Comparison of ENCODE assay signal across 16 cellular contexts in genomic region chr4:152077582-152077981, GRCh38.
DNase-seq lines count a peak whose midpoint lies in the region; ATAC-seq, FAIRE-seq and TF ChIP-seq lines count a peak whose summit lies in the region.
"Had no signal": no experiment of that assay in that cellular context is flagged by ENCODE, and none has a peak within 500 bp of the region (broad histone marks: within the 10 kb centered on the region; RNA-seq: fewer than 3 reads in every experiment).

No MANE protein-coding gene starts in this region.

- no peaks in the 10 kb centered on the region for H4K20me1 ChIP-seq in DND-41 (ENCODE audit: insufficient read depth, low read length)

- no peaks in the 10 kb centered on the region for H3K27me3 ChIP-seq in DND-41 (ENCODE audit: insufficient read depth, low read length, poor library complexity)

- ATAC-seq in DND-41 (ENCODE audit: insufficient read depth, low read depth) (no peak), HG02938 (IDR thresholded peaks at IDR 0.05; ENCODE audit: unreplicated experiment) (no peak)
- no peak for ATAC-seq in activated T-helper 17 cell treated with anti-CD3 and anti-CD28 coated beads, Interleukin-2, amount 50 U/mL, for 72 hours (replicated peaks)

- H3K9ac ChIP-seq in DND-41 (ENCODE audit: low read depth, low read length) = peak overlapping the region; percentile 17; the same call in 1 of the 2 replicates

- CTCF ChIA-PET in activated CD4-positive, alpha-beta memory T cell treated with anti-CD3 and anti-CD28 coated beads for 36 hours (lab: Charles Lee) = no interaction called here
- CTCF ChIA-PET in activated CD4-positive, alpha-beta memory T cell treated with anti-CD3 and anti-CD28 coated beads, Interleukin-2, amount 10 ng/mL, durations not matched to agents 7 days and 5 days (lab: Charles Lee) = interaction anchor here (2.3 kb wide), 1 partner anchor 10 kb away, joined by 10 read pairs; no protein-coding TSS in a partner anchor

- no peaks in the 10 kb centered on the region for H3K79me2 ChIP-seq in DND-41 (ENCODE audit: insufficient read depth, low read length)

- no peak for FAIRE-seq in frontal cortex (lab: Jason Lieb, UNC)
- FAIRE-seq: G401.6, GM12891, H1 had no signal

- peaks cover 81% of the 10 kb centered on the region for H3K4me1 ChIP-seq in DND-41 (ENCODE audit: insufficient read depth, low read length)
- H3K4me1 ChIP-seq: HAP-1 had no signal

- H3K27ac Mint-ChIP-seq in activated CD4-positive, alpha-beta memory T cell treated with anti-CD3 and anti-CD28 coated beads for 36 hours = peak overlapping the region; percentile 9
- no peak overlapping the region for H3K27ac Mint-ChIP-seq in activated CD4-positive, alpha-beta memory T cell treated with anti-CD3 and anti-CD28 coated beads, Interleukin-2, amount 10 ng/mL, durations not matched to agents 7 days and 5 days
- peak overlapping the region; percentile 34 for H3K27ac Mint-ChIP-seq in activated T-helper 17 cell treated with anti-CD3 and anti-CD28 coated beads, Interleukin-2, amount 50 U/mL, for 72 hours
- H3K27ac Mint-ChIP-seq: CD14-positive monocyte had no signal

- peaks cover 56% of the 10 kb centered on the region for H3K4me1 Mint-ChIP-seq in activated CD4-positive, alpha-beta memory T cell treated with anti-CD3 and anti-CD28 coated beads for 36 hours (ENCODE audit: low read depth)
- peaks cover 30% of the 10 kb centered on the region for H3K4me1 Mint-ChIP-seq in activated CD4-positive, alpha-beta memory T cell treated with anti-CD3 and anti-CD28 coated beads, Interleukin-2, amount 10 ng/mL, durations not matched to agents 7 days and 5 days
- H3K4me1 Mint-ChIP-seq in activated T-helper 17 cell treated with anti-CD3 and anti-CD28 coated beads, Interleukin-2, amount 50 U/mL, for 72 hours = peaks cover 18% of the 10 kb centered on the region

- H3K9me3 ChIP-seq in DND-41 (ENCODE audit: insufficient read depth, low read length, severe bottlenecking) = peaks cover 5% of the 10 kb centered on the region
- H3K9me3 ChIP-seq: HAP-1 had no signal

- H3K27me3 Mint-ChIP-seq in activated CD4-positive, alpha-beta memory T cell treated with anti-CD3 and anti-CD28 coated beads for 36 hours = no peaks in the 10 kb centered on the region
- H3K27me3 Mint-ChIP-seq in activated CD4-positive, alpha-beta memory T cell treated with anti-CD3 and anti-CD28 coated beads, Interleukin-2, amount 10 ng/mL, durations not matched to agents 7 days and 5 days = no peaks in the 10 kb centered on the region
- H3K27me3 Mint-ChIP-seq in activated T-helper 17 cell treated with anti-CD3 and anti-CD28 coated beads, Interleukin-2, amount 50 U/mL, for 72 hours = no peaks in the 10 kb centered on the region

- H3K36me3 ChIP-seq in DND-41 (ENCODE audit: insufficient read depth, low read length) = no peaks in the 10 kb centered on the region; the same call in 1 of the 2 replicates
- H3K36me3 ChIP-seq: HAP-1 had no signal

- DNase-seq in activated CD4-positive, alpha-beta memory T cell treated with anti-CD3 and anti-CD28 coated beads for 36 hours = no peak
- DNase-seq in activated CD4-positive, alpha-beta memory T cell treated with anti-CD3 and anti-CD28 coated beads, Interleukin-2, amount 10 ng/mL, durations not matched to agents 7 days and 5 days = no peak
- DNase-seq in DND-41 = no peak
- DNase-seq in glomerular visceral epithelial cell (ENCODE audit: extremely low spot score) = no peak
- no peak for DNase-seq in NCI-H2107 (lab: John Stamatoyannopoulos, UW)
- no peak for DNase-seq in frontal cortex (ENCODE audit: low spot score in 2 of 2)
- DNase-seq: ACHN, DMS79, EL had no signal

- no peak overlapping the region; a peak in 1 of 4 replicates for H3K4me3 ChIP-seq in DND-41 (ENCODE audit: low read depth in 1 of 2, low read length in 2 of 2)
- H3K4me3 ChIP-seq: HAP-1 had no signal

- H3K9me3 Mint-ChIP-seq in activated CD4-positive, alpha-beta memory T cell treated with anti-CD3 and anti-CD28 coated beads for 36 hours = peaks cover 8% of the 10 kb centered on the region
- no peaks in the 10 kb centered on the region for H3K9me3 Mint-ChIP-seq in activated CD4-positive, alpha-beta memory T cell treated with anti-CD3 and anti-CD28 coated beads, Interleukin-2, amount 10 ng/mL, durations not matched to agents 7 days and 5 days
- peaks cover 4% of the 10 kb centered on the region for H3K9me3 Mint-ChIP-seq in activated T-helper 17 cell treated with anti-CD3 and anti-CD28 coated beads, Interleukin-2, amount 50 U/mL, for 72 hours

- H2AFZ ChIP-seq in DND-41 (ENCODE audit: low read depth, low read length) = no peak overlapping the region

- TF ChIP-seq CTCF in DND-41 (IDR thresholded peaks at IDR 0.05; ENCODE audit: borderline replicate concordance, extremely low read depth, low read length, poor library complexity, severe bottlenecking) = no peak

- intact Hi-C loops in activated CD4-positive, alpha-beta memory T cell treated with anti-CD3 and anti-CD28 coated beads for 36 hours (cut with micrococcal nuclease) = loop anchor here (5.0 kb wide), 1 partner anchor 40 kb away; no protein-coding TSS in a partner anchor

- H3K27ac ChIP-seq in DND-41 (ENCODE audit: low read length) = peak overlapping the region; percentile 97

- H3K4me3 Mint-ChIP-seq in activated CD4-positive, alpha-beta memory T cell treated with anti-CD3 and anti-CD28 coated beads for 36 hours = no peak overlapping the region
- no peak overlapping the region for H3K4me3 Mint-ChIP-seq in activated CD4-positive, alpha-beta memory T cell treated with anti-CD3 and anti-CD28 coated beads, Interleukin-2, amount 10 ng/mL, durations not matched to agents 7 days and 5 days
- H3K4me3 Mint-ChIP-seq in activated T-helper 17 cell treated with anti-CD3 and anti-CD28 coated beads, Interleukin-2, amount 50 U/mL, for 72 hours = no peak overlapping the region
- H3K4me3 Mint-ChIP-seq: CD14-positive monocyte had no signal

- POLR2A ChIA-PET in activated CD4-positive, alpha-beta memory T cell treated with anti-CD3 and anti-CD28 coated beads for 36 hours (lab: Charles Lee) = no interaction called here
- POLR2A ChIA-PET in activated CD4-positive, alpha-beta memory T cell treated with anti-CD3 and anti-CD28 coated beads, Interleukin-2, amount 10 ng/mL, durations not matched to agents 7 days and 5 days (lab: Charles Lee) = no interaction called here

- no peak overlapping the region for H3K4me2 ChIP-seq in DND-41 (ENCODE audit: insufficient read depth, low read length)

- H3K36me3 Mint-ChIP-seq in activated CD4-positive, alpha-beta memory T cell treated with anti-CD3 and anti-CD28 coated beads for 36 hours = no peaks in the 10 kb centered on the region
- peaks cover 10% of the 10 kb centered on the region for H3K36me3 Mint-ChIP-seq in activated CD4-positive, alpha-beta memory T cell treated with anti-CD3 and anti-CD28 coated beads, Interleukin-2, amount 10 ng/mL, durations not matched to agents 7 days and 5 days (ENCODE audit: low read depth)
- H3K36me3 Mint-ChIP-seq in activated T-helper 17 cell treated with anti-CD3 and anti-CD28 coated beads, Interleukin-2, amount 50 U/mL, for 72 hours (ENCODE audit: low read depth) = no peaks in the 10 kb centered on the region
- H3K36me3 Mint-ChIP-seq: CD14-positive monocyte had no signal
